Comparison of ENCODE assay signal across 1 cellular context in the genomic region with DNA sequence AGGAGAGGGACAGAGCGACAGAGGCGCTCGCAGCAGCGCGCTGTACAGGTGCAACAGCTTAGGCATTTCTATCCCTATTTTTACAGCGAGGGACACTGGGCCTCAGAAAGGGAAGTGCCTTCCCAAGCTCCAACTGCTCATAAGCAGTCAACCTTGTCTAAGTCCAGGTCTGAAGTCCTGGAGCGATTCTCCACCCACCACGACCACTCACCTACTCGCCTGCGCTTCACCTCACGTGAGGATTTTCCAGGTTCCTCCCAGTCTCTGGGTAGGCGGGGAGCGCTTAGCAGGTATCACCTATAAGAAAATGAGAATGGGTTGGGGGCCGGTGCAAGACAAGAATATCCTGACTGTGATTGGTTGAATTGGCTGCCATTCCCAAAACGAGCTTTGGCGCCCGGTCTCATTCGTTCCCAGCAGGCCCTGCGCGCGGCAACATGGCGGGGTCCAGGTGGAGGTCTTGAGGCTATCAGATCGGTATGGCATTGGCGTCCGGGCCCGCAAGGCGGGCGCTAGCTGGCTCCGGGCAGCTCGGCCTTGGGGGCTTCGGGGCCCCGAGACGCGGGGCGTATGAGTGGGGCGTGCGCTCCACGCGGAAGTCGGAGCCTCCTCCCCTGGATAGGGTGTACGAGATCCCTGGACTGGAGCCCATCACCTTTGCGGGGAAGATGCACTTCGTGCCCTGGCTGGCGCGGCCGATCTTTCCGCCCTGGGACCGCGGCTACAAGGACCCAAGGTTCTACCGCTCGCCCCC.
TF ChIP-seq lines count a peak whose summit lies in the region.

Gene CYB5RL (minus strand): TSS at position 266 of the 754 bp plus-strand sequence. CDS start 4,414 bp downstream, outside the sequence.
Gene MRPL37 (plus strand): TSS at position 403 of the 754 bp plus-strand sequence. CDS start 77 bp downstream, at position 480.

TF ChIP-seq in K562, 482 proteins besides CTCF, POLR2A, EP300 and RAD21 (continued from another document and continues in another):
- TF ChIP-seq, protein P1, sequence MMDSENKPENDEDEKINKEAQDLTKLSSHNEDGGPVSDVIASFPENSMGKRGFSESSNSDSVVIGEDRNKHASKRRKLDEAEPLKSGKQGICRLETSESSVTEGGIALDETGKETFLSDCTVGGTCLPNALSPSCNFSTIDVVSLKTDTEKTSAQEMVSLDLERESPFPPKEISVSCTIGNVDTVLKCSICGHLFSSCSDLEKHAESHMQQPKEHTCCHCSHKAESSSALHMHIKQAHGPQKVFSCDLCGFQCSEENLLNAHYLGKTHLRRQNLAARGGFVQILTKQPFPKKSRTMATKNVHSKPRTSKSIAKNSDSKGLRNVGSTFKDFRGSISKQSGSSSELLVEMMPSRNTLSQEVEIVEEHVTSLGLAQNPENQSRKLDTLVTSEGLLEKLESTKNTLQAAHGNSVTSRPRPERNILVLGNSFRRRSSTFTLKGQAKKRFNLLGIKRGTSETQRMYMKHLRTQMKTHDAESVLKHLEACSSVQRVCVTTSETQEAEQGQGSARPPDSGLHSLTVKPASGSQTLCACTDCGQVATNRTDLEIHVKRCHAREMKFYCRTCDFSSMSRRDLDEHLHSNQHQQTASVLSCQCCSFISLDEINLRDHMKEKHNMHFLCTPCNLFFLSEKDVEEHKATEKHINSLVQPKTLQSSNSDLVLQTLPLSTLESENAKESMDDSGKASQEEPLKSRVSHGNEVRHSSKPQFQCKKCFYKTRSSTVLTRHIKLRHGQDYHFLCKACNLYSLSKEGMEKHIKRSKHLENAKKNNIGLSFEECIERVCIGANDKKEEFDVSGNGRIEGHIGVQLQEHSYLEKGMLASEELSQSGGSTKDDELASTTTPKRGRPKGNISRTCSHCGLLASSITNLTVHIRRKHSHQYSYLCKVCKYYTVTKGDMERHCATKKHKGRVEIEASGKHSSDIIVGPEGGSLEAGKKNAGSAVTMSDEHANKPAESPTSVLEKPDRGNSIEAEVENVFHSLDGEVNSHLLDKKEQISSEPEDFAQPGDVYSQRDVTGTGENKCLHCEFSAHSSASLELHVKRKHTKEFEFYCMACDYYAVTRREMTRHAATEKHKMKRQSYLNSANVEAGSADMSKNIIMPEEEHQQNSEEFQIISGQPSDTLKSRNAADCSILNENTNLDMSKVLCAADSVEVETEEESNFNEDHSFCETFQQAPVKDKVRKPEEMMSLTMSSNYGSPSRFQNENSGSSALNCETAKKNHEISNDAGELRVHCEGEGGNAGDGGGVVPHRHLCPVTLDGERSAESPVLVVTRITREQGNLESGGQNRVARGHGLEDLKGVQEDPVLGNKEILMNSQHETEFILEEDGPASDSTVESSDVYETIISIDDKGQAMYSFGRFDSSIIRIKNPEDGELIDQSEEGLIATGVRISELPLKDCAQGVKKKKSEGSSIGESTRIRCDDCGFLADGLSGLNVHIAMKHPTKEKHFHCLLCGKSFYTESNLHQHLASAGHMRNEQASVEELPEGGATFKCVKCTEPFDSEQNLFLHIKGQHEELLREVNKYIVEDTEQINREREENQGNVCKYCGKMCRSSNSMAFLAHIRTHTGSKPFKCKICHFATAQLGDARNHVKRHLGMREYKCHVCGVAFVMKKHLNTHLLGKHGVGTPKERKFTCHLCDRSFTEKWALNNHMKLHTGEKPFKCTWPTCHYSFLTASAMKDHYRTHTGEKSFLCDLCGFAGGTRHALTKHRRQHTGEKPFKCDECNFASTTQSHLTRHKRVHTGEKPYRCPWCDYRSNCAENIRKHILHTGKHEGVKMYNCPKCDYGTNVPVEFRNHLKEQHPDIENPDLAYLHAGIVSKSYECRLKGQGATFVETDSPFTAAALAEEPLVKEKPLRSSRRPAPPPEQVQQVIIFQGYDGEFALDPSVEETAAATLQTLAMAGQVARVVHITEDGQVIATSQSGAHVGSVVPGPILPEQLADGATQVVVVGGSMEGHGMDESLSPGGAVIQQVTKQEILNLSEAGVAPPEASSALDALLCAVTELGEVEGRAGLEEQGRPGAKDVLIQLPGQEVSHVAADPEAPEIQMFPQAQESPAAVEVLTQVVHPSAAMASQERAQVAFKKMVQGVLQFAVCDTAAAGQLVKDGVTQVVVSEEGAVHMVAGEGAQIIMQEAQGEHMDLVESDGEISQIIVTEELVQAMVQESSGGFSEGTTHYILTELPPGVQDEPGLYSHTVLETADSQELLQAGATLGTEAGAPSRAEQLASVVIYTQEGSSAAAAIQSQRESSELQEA (IDR thresholded peaks at IDR 0.05; ENCODE audit: low read depth), result no peak
- TF ChIP-seq ETV5 (CRISPR knock-in tag; IDR thresholded peaks at IDR 0.05; ENCODE audit: low read depth), result peak; percentile 73
- peak; percentile 94 for TF ChIP-seq ZEB2 (IDR thresholded peaks at IDR 0.05)
- TF ChIP-seq FOXP1 (CRISPR knock-in tag; IDR thresholded peaks at IDR 0.05), result no peak; the same call in 1 of the 2 replicates
- TF ChIP-seq TBP (optimal IDR thresholded peaks at IDR 0.05; ENCODE audit: low read depth, low read length), result peak; percentile 91
- no peak for TF ChIP-seq ZNF79 (CRISPR knock-in tag; IDR thresholded peaks at IDR 0.05; ENCODE audit: low read depth)
- TF ChIP-seq, protein P2, sequence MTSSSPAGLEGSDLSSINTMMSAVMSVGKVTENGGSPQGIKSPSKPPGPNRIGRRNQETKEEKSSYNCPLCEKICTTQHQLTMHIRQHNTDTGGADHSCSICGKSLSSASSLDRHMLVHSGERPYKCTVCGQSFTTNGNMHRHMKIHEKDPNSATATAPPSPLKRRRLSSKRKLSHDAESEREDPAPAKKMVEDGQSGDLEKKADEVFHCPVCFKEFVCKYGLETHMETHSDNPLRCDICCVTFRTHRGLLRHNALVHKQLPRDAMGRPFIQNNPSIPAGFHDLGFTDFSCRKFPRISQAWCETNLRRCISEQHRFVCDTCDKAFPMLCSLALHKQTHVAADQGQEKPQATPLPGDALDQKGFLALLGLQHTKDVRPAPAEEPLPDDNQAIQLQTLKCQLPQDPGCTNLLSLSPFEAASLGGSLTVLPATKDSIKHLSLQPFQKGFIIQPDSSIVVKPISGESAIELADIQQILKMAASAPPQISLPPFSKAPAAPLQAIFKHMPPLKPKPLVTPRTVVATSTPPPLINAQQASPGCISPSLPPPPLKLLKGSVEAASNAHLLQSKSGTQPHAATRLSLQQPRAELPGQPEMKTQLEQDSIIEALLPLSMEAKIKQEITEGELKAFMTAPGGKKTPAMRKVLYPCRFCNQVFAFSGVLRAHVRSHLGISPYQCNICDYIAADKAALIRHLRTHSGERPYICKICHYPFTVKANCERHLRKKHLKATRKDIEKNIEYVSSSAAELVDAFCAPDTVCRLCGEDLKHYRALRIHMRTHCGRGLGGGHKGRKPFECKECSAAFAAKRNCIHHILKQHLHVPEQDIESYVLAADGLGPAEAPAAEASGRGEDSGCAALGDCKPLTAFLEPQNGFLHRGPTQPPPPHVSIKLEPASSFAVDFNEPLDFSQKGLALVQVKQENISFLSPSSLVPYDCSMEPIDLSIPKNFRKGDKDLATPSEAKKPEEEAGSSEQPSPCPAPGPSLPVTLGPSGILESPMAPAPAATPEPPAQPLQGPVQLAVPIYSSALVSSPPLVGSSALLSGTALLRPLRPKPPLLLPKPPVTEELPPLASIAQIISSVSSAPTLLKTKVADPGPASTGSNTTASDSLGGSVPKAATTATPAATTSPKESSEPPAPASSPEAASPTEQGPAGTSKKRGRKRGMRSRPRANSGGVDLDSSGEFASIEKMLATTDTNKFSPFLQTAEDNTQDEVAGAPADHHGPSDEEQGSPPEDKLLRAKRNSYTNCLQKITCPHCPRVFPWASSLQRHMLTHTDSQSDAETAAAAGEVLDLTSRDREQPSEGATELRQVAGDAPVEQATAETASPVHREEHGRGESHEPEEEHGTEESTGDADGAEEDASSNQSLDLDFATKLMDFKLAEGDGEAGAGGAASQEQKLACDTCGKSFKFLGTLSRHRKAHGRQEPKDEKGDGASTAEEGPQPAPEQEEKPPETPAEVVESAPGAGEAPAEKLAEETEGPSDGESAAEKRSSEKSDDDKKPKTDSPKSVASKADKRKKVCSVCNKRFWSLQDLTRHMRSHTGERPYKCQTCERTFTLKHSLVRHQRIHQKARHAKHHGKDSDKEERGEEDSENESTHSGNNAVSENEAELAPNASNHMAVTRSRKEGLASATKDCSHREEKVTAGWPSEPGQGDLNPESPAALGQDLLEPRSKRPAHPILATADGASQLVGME (CRISPR knock-in tag; IDR thresholded peaks at IDR 0.05), result 0 out of 2 replicates have a peak, but pooled peaks have one; percentile 71
- no peak for TF ChIP-seq JUNB (CRISPR knock-in tag; conservative IDR thresholded peaks at IDR 0.05)
- TF ChIP-seq SAP30 (IDR thresholded peaks at IDR 0.05; ENCODE audit: borderline replicate concordance, insufficient read depth, low read depth, low read length, poor library complexity, severe bottlenecking), result peak; percentile 69
- peak; percentile 71 for TF ChIP-seq HMGN3 (IDR thresholded peaks at IDR 0.05; ENCODE audit: borderline replicate concordance, extremely low read depth, insufficient read length, low read depth, low read length)
- TF ChIP-seq FOXO4 (CRISPR knock-in tag; IDR thresholded peaks at IDR 0.05), result no peak
- TF ChIP-seq HNRNPUL1 (IDR thresholded peaks at IDR 0.05; ENCODE audit: low read length), result no peak
- TF ChIP-seq CBFA2T2 (conservative IDR thresholded peaks at IDR 0.05), result no peak
- peak; percentile 96 for TF ChIP-seq KDM5B (IDR thresholded peaks at IDR 0.05; ENCODE audit: insufficient replicate concordance, low read depth, low read length)
- TF ChIP-seq HMGXB4 (CRISPR knock-in tag; IDR thresholded peaks at IDR 0.05), result no peak
- TF ChIP-seq SMAD3 (CRISPR knock-in tag; conservative IDR thresholded peaks at IDR 0.05), result no peak
- no peak for TF ChIP-seq ELK3 (CRISPR knock-in tag; IDR thresholded peaks at IDR 0.05)
- no peak for TF ChIP-seq STAT6 (CRISPR knock-in tag; IDR thresholded peaks at IDR 0.05)
- TF ChIP-seq ZNF584 (CRISPR knock-in tag; IDR thresholded peaks at IDR 0.05; ENCODE audit: low read depth), result no peak
- no peak for TF ChIP-seq ZBTB8A (IDR thresholded peaks at IDR 0.05; ENCODE audit: partially characterized antibody)
- TF ChIP-seq EHMT2 (IDR thresholded peaks at IDR 0.05), result no peak
- no peak for TF ChIP-seq HDAC8 (tag; IDR thresholded peaks at IDR 0.05)
- no peak for TF ChIP-seq STAG1 (CRISPR knock-in tag; IDR thresholded peaks at IDR 0.05; ENCODE audit: borderline replicate concordance)
- no peak for TF ChIP-seq BRF1 (IDR thresholded peaks at IDR 0.05; ENCODE audit: borderline replicate concordance, extremely low read depth, insufficient read length)
- TF ChIP-seq, protein P3, sequence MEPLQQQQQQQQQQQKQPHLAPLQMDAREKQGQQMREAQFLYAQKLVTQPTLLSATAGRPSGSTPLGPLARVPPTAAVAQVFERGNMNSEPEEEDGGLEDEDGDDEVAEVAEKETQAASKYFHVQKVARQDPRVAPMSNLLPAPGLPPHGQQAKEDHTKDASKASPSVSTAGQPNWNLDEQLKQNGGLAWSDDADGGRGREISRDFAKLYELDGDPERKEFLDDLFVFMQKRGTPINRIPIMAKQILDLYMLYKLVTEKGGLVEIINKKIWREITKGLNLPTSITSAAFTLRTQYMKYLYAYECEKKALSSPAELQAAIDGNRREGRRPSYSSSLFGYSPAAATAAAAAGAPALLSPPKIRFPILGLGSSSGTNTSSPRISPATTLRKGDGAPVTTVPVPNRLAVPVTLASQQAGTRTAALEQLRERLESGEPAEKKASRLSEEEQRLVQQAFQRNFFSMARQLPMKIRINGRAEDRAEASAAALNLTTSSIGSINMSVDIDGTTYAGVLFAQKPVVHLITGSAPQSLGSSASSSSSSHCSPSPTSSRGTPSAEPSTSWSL (CRISPR knock-in tag; IDR thresholded peaks at IDR 0.05; ENCODE audit: borderline replicate concordance), result peak; percentile 41; the same call in 1 of the 2 replicates
- no peak for TF ChIP-seq ZNF408 (CRISPR knock-in tag; IDR thresholded peaks at IDR 0.05; ENCODE audit: low read depth)
